ENCODE assay signal across 8 cellular contexts in genomic region chr11:10294289-10294953, GRCh38. TPM values are rescaled to one million over a fixed set of nuclear protein-coding genes. Genes with fewer than 3 reads are reported as not detected.
DNase-seq lines count a peak whose midpoint lies in the region; ATAC-seq lines count a peak whose summit lies in the region.

No MANE protein-coding gene starts in this region.

- peak; percentile 23 to 36 for ATAC-seq in left cardiac atrium
- no peak for ATAC-seq in HG02973 (IDR thresholded peaks at IDR 0.05; ENCODE audit: unreplicated experiment)

- peak overlapping the region; percentile 79 to 92 (median 90) for H3K4me3 Mint-ChIP-seq in IgD-negative memory B cell

- WGBS in adipose tissue, 3 donors: 0 to 3% (median 1%) methylated on average over 42 to 46 of the region's 46 CpGs

- no peaks in the 10 kb centered on the region for H3K36me3 Mint-ChIP-seq in IgD-negative memory B cell

- intact Hi-C loops in left cardiac atrium (cut with DNase I) (no loop called here), posterior vena cava (cut with DNase I) (no loop called here)

- H3K27ac ChIP-seq in adipose tissue (ENCODE audit: low read depth, low read length): peak overlapping the region; percentile 79

- peaks cover 31% of the 10 kb centered on the region for H3K27me3 Mint-ChIP-seq in IgD-negative memory B cell

- peak overlapping the region; percentile 47 to 88 (median 87) for H3K27ac Mint-ChIP-seq in IgD-negative memory B cell

- DNase-seq in COLO668 (lab: John Stamatoyannopoulos, UW; ENCODE audit: unreplicated experiment) (peak; percentile 31), left cardiac atrium (peak; percentile 47), posterior vena cava (ENCODE audit: low spot score) (peak; percentile 83), Kasumi-1 (lab: John Stamatoyannopoulos, UW) (no peak), GM19238 (ENCODE audit: insufficient read length, low spot score) (no peak)

- H3K9me3 Mint-ChIP-seq in IgD-negative memory B cell: no peaks in the 10 kb centered on the region

- peaks cover 16 to 27% (median 24%) of the 10 kb centered on the region in 3 donors for H3K4me1 Mint-ChIP-seq in IgD-negative memory B cell

RNA-seq across cellular contexts. Expression of gene SBF2, which starts 0.4 kb away (rescaled TPM):
- polyA plus RNA-seq in IgD-negative memory B cell: 2.6 TPM
- 10 to 100 TPM in 2 of 3 donors, 1 to 10 TPM in 1; 6.0 to 25.9 (median 23.0) TPM for polyA plus RNA-seq in adipose tissue
- total RNA-seq in left cardiac atrium: 10 to 100 TPM; 18.5 to 25.8 TPM
- 10 to 100 TPM; 53.4 to 58.9 TPM for total RNA-seq in posterior vena cava

RNA-seq across cellular contexts. Expression of gene ADM, which starts 10.5 kb away (rescaled TPM):
- polyA plus RNA-seq in IgD-negative memory B cell (0.14 TPM), adipose tissue (100 to 1,000 TPM in 1 of 3 donors, 10 to 100 TPM in 2; 18.8 to 477 (median 29.2) TPM)
- total RNA-seq in left cardiac atrium (10 to 100 TPM; 20.8 to 21.9 TPM), posterior vena cava (10 to 100 TPM; 36.5 to 52.2 TPM)

Comparison
In these comparisons a context has a peak if more than half of its experiments do, and no peak if none do; other contexts are left out.
1. DNase-seq: peak in COLO668 (single experiment), left cardiac atrium (single experiment) and posterior vena cava (single experiment); none in Kasumi-1 (0 of 2) and GM19238 (single experiment).